ENCODE assay signal across 1 cellular context in genomic region chr3:49162751-49163419, GRCh38.
TF ChIP-seq lines count a peak whose summit lies in the region.

No MANE protein-coding gene starts in this region.

TF ChIP-seq in HepG2, 621 proteins besides CTCF, POLR2A, EP300 and RAD21:
- peak; percentile 48 for TF ChIP-seq SKI (IDR thresholded peaks at IDR 0.05; ENCODE audit: partially characterized antibody)
- no peak for TF ChIP-seq ZNF776 (CRISPR knock-in tag; IDR thresholded peaks at IDR 0.05)
- peak; percentile 50; the same call in 1 of the 2 replicates for TF ChIP-seq RARA (CRISPR knock-in tag; IDR thresholded peaks at IDR 0.05)
- no peak for TF ChIP-seq TCF7 (IDR thresholded peaks at IDR 0.05; ENCODE audit: low read depth)
- TF ChIP-seq DR1 (CRISPR knock-in tag; IDR thresholded peaks at IDR 0.05) = no peak
- 0 out of 2 replicates have a peak, but pooled peaks have one; percentile 59 for TF ChIP-seq ZC3H4 (CRISPR knock-in tag; IDR thresholded peaks at IDR 0.05; ENCODE audit: borderline replicate concordance)
- TF ChIP-seq IRF9 (CRISPR knock-in tag; IDR thresholded peaks at IDR 0.05; ENCODE audit: borderline replicate concordance) = no peak
- TF ChIP-seq CCDC6 (CRISPR knock-in tag; IDR thresholded peaks at IDR 0.05) = no peak
- TF ChIP-seq YY1 (IDR thresholded peaks at IDR 0.05; ENCODE audit: insufficient read depth, insufficient replicate concordance, low read depth, low read length) = peak; percentile 9
- TF ChIP-seq, protein P1, sequence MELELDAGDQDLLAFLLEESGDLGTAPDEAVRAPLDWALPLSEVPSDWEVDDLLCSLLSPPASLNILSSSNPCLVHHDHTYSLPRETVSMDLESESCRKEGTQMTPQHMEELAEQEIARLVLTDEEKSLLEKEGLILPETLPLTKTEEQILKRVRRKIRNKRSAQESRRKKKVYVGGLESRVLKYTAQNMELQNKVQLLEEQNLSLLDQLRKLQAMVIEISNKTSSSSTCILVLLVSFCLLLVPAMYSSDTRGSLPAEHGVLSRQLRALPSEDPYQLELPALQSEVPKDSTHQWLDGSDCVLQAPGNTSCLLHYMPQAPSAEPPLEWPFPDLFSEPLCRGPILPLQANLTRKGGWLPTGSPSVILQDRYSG (CRISPR knock-in tag; IDR thresholded peaks at IDR 0.05) = no peak
- TF ChIP-seq, protein P2, sequence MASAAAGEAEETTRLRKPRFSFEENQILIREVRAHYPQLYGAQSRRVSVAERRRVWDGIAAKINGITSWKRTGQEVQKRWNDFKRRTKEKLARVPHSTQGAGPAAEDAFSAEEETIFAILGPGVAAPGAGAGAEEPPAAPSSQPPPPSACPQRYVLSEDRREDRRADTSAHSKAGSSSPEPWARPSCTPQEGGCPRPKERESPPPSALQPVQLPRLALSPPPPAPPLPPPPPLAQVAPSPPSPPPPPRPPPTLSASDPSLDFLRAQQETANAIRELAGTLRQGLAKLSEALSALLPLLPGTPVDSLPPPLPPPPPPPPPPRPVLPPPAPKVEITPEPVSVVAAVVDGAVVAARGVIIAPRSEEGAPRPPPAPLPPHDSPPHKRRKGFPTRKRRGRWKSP (CRISPR knock-in tag; IDR thresholded peaks at IDR 0.05) = no peak
- TF ChIP-seq ZNF891 (CRISPR knock-in tag; IDR thresholded peaks at IDR 0.05) = no peak
- peak; percentile 19 for TF ChIP-seq POLR2G (IDR thresholded peaks at IDR 0.05; ENCODE audit: low read depth, low read length)
- peak; percentile 89 for TF ChIP-seq AGO2 (optimal IDR thresholded peaks at IDR 0.05; ENCODE audit: low read depth, low read length)
- no peak for TF ChIP-seq NCOA2 (CRISPR knock-in tag; IDR thresholded peaks at IDR 0.05)
- TF ChIP-seq RBM22 (optimal IDR thresholded peaks at IDR 0.05; ENCODE audit: low read length) = peak; percentile 85
- TF ChIP-seq RBFOX2 (IDR thresholded peaks at IDR 0.05; ENCODE audit: low read depth, low read length) = peak; percentile 67
- TF ChIP-seq, protein P3, sequence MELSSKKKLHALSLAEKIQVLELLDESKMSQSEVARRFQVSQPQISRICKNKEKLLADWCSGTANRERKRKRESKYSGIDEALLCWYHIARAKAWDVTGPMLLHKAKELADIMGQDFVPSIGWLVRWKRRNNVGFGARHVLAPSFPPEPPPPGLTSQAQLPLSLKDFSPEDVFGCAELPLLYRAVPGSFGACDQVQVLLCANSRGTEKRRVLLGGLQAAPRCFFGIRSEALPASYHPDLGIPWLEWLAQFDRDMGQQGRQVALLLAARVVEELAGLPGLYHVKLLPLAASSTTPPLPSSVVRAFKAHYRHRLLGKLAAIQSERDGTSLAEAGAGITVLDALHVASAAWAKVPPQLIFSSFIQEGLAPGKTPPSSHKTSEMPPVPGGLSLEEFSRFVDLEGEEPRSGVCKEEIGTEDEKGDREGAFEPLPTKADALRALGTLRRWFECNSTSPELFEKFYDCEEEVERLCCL (CRISPR knock-in tag; IDR thresholded peaks at IDR 0.05; ENCODE audit: borderline replicate concordance) = no peak
- TF ChIP-seq NFIC (IDR thresholded peaks at IDR 0.05; ENCODE audit: low read length) = no peak
- TF ChIP-seq ZC3H13 (CRISPR knock-in tag; IDR thresholded peaks at IDR 0.05) = peak; percentile 83
- TF ChIP-seq NRL (CRISPR knock-in tag; IDR thresholded peaks at IDR 0.05; ENCODE audit: borderline replicate concordance) = no peak
- TF ChIP-seq WIZ (CRISPR knock-in tag; IDR thresholded peaks at IDR 0.05) = no peak
- TF ChIP-seq, protein P4, sequence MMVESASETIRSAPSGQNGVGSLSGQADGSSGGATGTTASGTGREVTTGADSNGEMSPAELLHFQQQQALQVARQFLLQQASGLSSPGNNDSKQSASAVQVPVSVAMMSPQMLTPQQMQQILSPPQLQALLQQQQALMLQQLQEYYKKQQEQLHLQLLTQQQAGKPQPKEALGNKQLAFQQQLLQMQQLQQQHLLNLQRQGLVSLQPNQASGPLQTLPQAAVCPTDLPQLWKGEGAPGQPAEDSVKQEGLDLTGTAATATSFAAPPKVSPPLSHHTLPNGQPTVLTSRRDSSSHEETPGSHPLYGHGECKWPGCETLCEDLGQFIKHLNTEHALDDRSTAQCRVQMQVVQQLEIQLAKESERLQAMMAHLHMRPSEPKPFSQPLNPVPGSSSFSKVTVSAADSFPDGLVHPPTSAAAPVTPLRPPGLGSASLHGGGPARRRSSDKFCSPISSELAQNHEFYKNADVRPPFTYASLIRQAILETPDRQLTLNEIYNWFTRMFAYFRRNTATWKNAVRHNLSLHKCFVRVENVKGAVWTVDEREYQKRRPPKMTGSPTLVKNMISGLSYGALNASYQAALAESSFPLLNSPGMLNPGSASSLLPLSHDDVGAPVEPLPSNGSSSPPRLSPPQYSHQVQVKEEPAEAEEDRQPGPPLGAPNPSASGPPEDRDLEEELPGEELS (CRISPR knock-in tag; IDR thresholded peaks at IDR 0.05) = no peak
- TF ChIP-seq HNF1B (CRISPR knock-in tag; IDR thresholded peaks at IDR 0.05) = no peak
- TF ChIP-seq ZKSCAN8 (CRISPR knock-in tag; IDR thresholded peaks at IDR 0.05; ENCODE audit: borderline replicate concordance) = no peak
- TF ChIP-seq ZNF563 (CRISPR knock-in tag; IDR thresholded peaks at IDR 0.05) = no peak
TF ChIP-seq in HepG2: peak in this region for 9.
